31 cellular contexts compared by ENCODE assay signal in the genomic region with DNA sequence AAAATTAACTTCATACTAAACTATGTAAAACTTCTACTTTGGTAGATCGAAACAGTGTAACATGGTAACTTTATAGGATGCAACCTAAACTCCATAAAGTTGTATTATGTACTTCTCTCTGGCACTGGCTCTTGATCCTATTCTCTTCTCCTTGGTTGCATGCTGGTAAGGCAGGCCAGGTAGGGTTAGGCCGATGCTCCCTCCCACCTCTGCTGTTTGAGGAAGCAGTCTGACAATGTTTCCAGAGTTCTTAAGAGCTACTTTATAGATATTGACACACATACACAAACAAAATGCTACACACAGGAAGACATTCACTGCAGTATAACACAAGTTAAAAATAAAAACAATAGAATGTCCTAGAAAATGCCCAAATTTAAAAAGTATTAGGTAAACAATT.
"Had no signal": no experiment of that assay in that cellular context is flagged by ENCODE, and none has a peak within 500 bp of the region (broad histone marks: within the 10 kb centered on the region; RNA-seq: fewer than 3 reads in every experiment).

No MANE protein-coding gene starts in this region.

- H3K36me3 ChIP-seq: adrenal gland, ascending aorta, left ventricle myocardium inferior, neural progenitor cell, right atrium auricular region, thyroid gland had no signal

- ATAC-seq: heart right ventricle; stimulated activated naive B cell treated with anti-CD40 and anti-IgM and Interleukin-4, amounts not matched to agents 10 μg/mL and 1 μg/mL and 100 μg/mL, for 72 hours had no signal

- H3K9me3 Mint-ChIP-seq: activated CD4-positive, alpha-beta T cell treated with anti-CD3 and anti-CD28 coated beads, Interleukin-2, amount 10 ng/mL, durations not matched to agents 7 days and 5 days; activated naive CD4-positive, alpha-beta T cell treated with anti-CD3 and anti-CD28 coated beads for 36 hours; activated naive CD8-positive, alpha-beta T cell treated with anti-CD3 and anti-CD28 coated beads for 36 hours; activated T-helper 1 cell treated with anti-CD3 and anti-CD28 coated beads, Interleukin-12 subunit alpha, Interleukin-12 subunit beta, Interleukin-2, Interleukin-4 antibody, amounts not matched to agents 30 ng/mL and 10 ng/mL and 1 ng/mL, durations not matched to agents 14 hours and 24 hours and 36 hours; brain; naive B cell; neural progenitor cell; stimulated activated naive B cell treated with anti-CD40 and anti-IgM and Interleukin-4, amounts not matched to agents 10 μg/mL and 1 μg/mL and 100 μg/mL, for 72 hours had no signal

- H3K4me1 Mint-ChIP-seq: naive B cell had no signal

- H3K4me1 ChIP-seq: left ventricle myocardium inferior, parathyroid adenoma, right atrium auricular region had no signal

- H3K27me3 Mint-ChIP-seq: activated CD4-positive, alpha-beta T cell treated with anti-CD3 and anti-CD28 coated beads, Interleukin-2, amount 10 ng/mL, durations not matched to agents 7 days and 5 days; activated naive CD8-positive, alpha-beta T cell treated with anti-CD3 and anti-CD28 coated beads for 36 hours; brain; naive B cell; stimulated activated naive B cell treated with anti-CD40 and anti-IgM and Interleukin-4, amounts not matched to agents 10 μg/mL and 1 μg/mL and 100 μg/mL, for 72 hours had no signal

- H3K36me3 Mint-ChIP-seq: brain had no signal

- H3K27ac ChIP-seq: adrenal gland, ascending aorta, epithelial cell of prostate, heart right ventricle, left ventricle myocardium inferior, neural progenitor cell, parathyroid adenoma, right atrium auricular region, stomach, thyroid gland had no signal

- H3K27ac Mint-ChIP-seq: activated CD4-positive, alpha-beta T cell treated with anti-CD3 and anti-CD28 coated beads, Interleukin-2, amount 10 ng/mL, durations not matched to agents 7 days and 5 days; activated naive CD4-positive, alpha-beta T cell treated with anti-CD3 and anti-CD28 coated beads for 36 hours; activated naive CD8-positive, alpha-beta T cell treated with anti-CD3 and anti-CD28 coated beads for 36 hours; activated T-helper 1 cell treated with anti-CD3 and anti-CD28 coated beads, Interleukin-12 subunit alpha, Interleukin-12 subunit beta, Interleukin-2, Interleukin-4 antibody, amounts not matched to agents 30 ng/mL and 10 ng/mL and 1 ng/mL, durations not matched to agents 14 hours and 24 hours and 36 hours; brain; neural progenitor cell; stimulated activated naive B cell treated with anti-CD40 and anti-IgM and Interleukin-4, amounts not matched to agents 10 μg/mL and 1 μg/mL and 100 μg/mL, for 72 hours had no signal

- H3K9me3 ChIP-seq: adrenal gland, ascending aorta, esophagus squamous epithelium, heart right ventricle, left ventricle myocardium inferior, right atrium auricular region, stomach, thyroid gland had no signal

- H3K4me3 ChIP-seq: adrenal gland, ascending aorta, esophagus squamous epithelium, heart right ventricle, left ventricle myocardium inferior, lung, neural progenitor cell, right atrium auricular region, smooth muscle cell, stomach, thyroid gland had no signal

- H3K27me3 ChIP-seq: adrenal gland, ascending aorta, esophagus squamous epithelium, heart right ventricle, neural progenitor cell, right atrium auricular region, stomach, thyroid gland had no signal

- H3K4me3 Mint-ChIP-seq: activated CD4-positive, alpha-beta T cell treated with anti-CD3 and anti-CD28 coated beads, Interleukin-2, amount 10 ng/mL, durations not matched to agents 7 days and 5 days; activated naive CD4-positive, alpha-beta T cell treated with anti-CD3 and anti-CD28 coated beads for 36 hours; activated naive CD8-positive, alpha-beta T cell treated with anti-CD3 and anti-CD28 coated beads for 36 hours; activated T-helper 1 cell treated with anti-CD3 and anti-CD28 coated beads, Interleukin-12 subunit alpha, Interleukin-12 subunit beta, Interleukin-2, Interleukin-4 antibody, amounts not matched to agents 30 ng/mL and 10 ng/mL and 1 ng/mL, durations not matched to agents 14 hours and 24 hours and 36 hours; brain; naive B cell; neural progenitor cell; stimulated activated naive B cell treated with anti-CD40 and anti-IgM and Interleukin-4, amounts not matched to agents 10 μg/mL and 1 μg/mL and 100 μg/mL, for 72 hours had no signal

- DNase-seq: activated CD4-positive, alpha-beta T cell treated with anti-CD3 and anti-CD28 coated beads for 1 hour; activated CD4-positive, alpha-beta T cell treated with anti-CD3 and anti-CD28 coated beads, Interleukin-2, amount 10 ng/mL, durations not matched to agents 7 days and 5 days; activated effector memory CD4-positive, alpha-beta T cell treated with anti-CD3 and anti-CD28 coated beads, Interleukin-2, amount 50 U/mL, for 16 hours; activated naive CD4-positive, alpha-beta T cell treated with anti-CD3 and anti-CD28 coated beads for 36 hours; activated naive CD8-positive, alpha-beta T cell treated with anti-CD3 and anti-CD28 coated beads for 36 hours; activated T-cell treated with anti-CD3 and anti-CD28 coated beads for 4 hours; adrenal gland; effector CD4-positive, alpha-beta T cell; esophagus squamous epithelium; foreskin melanocyte; heart right ventricle; kidney glomerular epithelial cell; left ventricle myocardium inferior; mesendoderm; naive B cell; occipital lobe; stimulated activated CD4-positive, alpha-beta T cell treated with anti-CD3 and anti-CD28 coated beads, Interleukin-15, amount 100 ng/mL, for 24 hours; stimulated activated CD4-positive, alpha-beta T cell treated with anti-CD3 and anti-CD28 coated beads, Interleukin-2, amount 100 ng/mL, for 24 hours; stimulated activated naive B cell treated with anti-CD40 and anti-IgM and Interleukin-4, amounts not matched to agents 10 μg/mL and 1 μg/mL and 100 μg/mL, for 72 hours; stomach; T-helper 2 cell; thyroid gland had no signal
